10 cellular contexts compared by ENCODE assay signal in genomic region chr1:6254691-6255090, GRCh38. TPM values are rescaled to one million over a fixed set of nuclear protein-coding genes. Genes with fewer than 3 reads are reported as not detected.
"Had no signal": no experiment of that assay in that cellular context is flagged by ENCODE, and none has a peak within 500 bp of the region (broad histone marks: within the 10 kb centered on the region; RNA-seq: fewer than 3 reads in every experiment).

No MANE protein-coding gene starts in this region.

- DNase-seq: IMR-90, KBM-7, KG1 had no signal

- H3K36me3 Mint-ChIP-seq: IgD-negative memory B cell had no signal

- H3K4me2 ChIP-seq: KMS-11 had no signal

- H3K27ac ChIP-seq: HL-60, KMS-11 had no signal

- H3K9ac ChIP-seq: KMS-11 had no signal

- FAIRE-seq: HepG2, HTR-8/SVneo had no signal

- ATAC-seq: HepG2 had no signal

- H3K4me3 Mint-ChIP-seq: IgD-negative memory B cell had no signal

- H3K9me3 Mint-ChIP-seq: IgD-negative memory B cell had no signal

RNA-seq across cellular contexts. Expression of gene HES3, which starts 10.7 kb away (rescaled TPM):
- total RNA-seq: HepG2, HT-29, HT1080, IMR-90 had no signal
- polyA plus RNA-seq: HepG2, IgD-negative memory B cell, IMR-90 had no signal
